ENCODE assay signal across 1 cellular context in genomic region chr22:45317551-45318167, GRCh38.
TF ChIP-seq lines count a peak whose summit lies in the region.

No MANE protein-coding gene starts in this region.

TF ChIP-seq in HEK293, 187 proteins besides CTCF, POLR2A, EP300 and RAD21 (continued from another document):
- no peak for TF ChIP-seq ZBTB11 (tag by site-specific recombination; conservative IDR thresholded peaks at IDR 0.05; ENCODE audit: low read depth)
- no peak for TF ChIP-seq ZNF623 (tag by site-specific recombination; IDR thresholded peaks at IDR 0.05)
- TF ChIP-seq GFI1B (tag by site-specific recombination; IDR thresholded peaks at IDR 0.05): no peak
- peak; percentile 75 for TF ChIP-seq ZBTB17 (tag by site-specific recombination; IDR thresholded peaks at IDR 0.05)
- TF ChIP-seq ZBTB48 (tag by site-specific recombination; IDR thresholded peaks at IDR 0.05): no peak
- no peak for TF ChIP-seq ZFP3 (tag by site-specific recombination; IDR thresholded peaks at IDR 0.05; ENCODE audit: low read depth)
- TF ChIP-seq, protein P1, sequence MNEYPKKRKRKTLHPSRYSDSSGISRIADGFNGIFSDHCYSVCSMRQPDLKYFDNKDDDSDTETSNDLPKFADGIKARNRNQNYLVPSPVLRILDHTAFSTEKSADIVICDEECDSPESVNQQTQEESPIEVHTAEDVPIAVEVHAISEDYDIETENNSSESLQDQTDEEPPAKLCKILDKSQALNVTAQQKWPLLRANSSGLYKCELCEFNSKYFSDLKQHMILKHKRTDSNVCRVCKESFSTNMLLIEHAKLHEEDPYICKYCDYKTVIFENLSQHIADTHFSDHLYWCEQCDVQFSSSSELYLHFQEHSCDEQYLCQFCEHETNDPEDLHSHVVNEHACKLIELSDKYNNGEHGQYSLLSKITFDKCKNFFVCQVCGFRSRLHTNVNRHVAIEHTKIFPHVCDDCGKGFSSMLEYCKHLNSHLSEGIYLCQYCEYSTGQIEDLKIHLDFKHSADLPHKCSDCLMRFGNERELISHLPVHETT (tag by site-specific recombination; IDR thresholded peaks at IDR 0.05): no peak
- TF ChIP-seq KLF1 (tag by site-specific recombination; IDR thresholded peaks at IDR 0.05): peak; percentile 82
- TF ChIP-seq ZNF175 (tag by site-specific recombination; IDR thresholded peaks at IDR 0.05): no peak
- no peak for TF ChIP-seq ZNF140 (tag by site-specific recombination; IDR thresholded peaks at IDR 0.05)
- TF ChIP-seq ZNF776 (tag by site-specific recombination; IDR thresholded peaks at IDR 0.05; ENCODE audit: borderline replicate concordance): no peak
- no peak for TF ChIP-seq ZNF416 (tag by site-specific recombination; IDR thresholded peaks at IDR 0.05)
- no peak for TF ChIP-seq GLI2 (tag by site-specific recombination; IDR thresholded peaks at IDR 0.05; ENCODE audit: borderline replicate concordance, low read depth)
- no peak for TF ChIP-seq ZNF138 (tag by site-specific recombination; IDR thresholded peaks at IDR 0.05; ENCODE audit: borderline replicate concordance)
- no peak for TF ChIP-seq SCRT2 (tag by site-specific recombination; IDR thresholded peaks at IDR 0.05)
- peak; percentile 42; the same call in 1 of the 2 replicates for TF ChIP-seq ZIC2 (tag by site-specific recombination; IDR thresholded peaks at IDR 0.05)
- no peak for TF ChIP-seq ZNF19 (tag by site-specific recombination; IDR thresholded peaks at IDR 0.05; ENCODE audit: low read depth)
- no peak for TF ChIP-seq ZNF341 (tag by site-specific recombination; IDR thresholded peaks at IDR 0.05; ENCODE audit: low read depth)
